8 cellular contexts compared by ENCODE assay signal in the genomic region with DNA sequence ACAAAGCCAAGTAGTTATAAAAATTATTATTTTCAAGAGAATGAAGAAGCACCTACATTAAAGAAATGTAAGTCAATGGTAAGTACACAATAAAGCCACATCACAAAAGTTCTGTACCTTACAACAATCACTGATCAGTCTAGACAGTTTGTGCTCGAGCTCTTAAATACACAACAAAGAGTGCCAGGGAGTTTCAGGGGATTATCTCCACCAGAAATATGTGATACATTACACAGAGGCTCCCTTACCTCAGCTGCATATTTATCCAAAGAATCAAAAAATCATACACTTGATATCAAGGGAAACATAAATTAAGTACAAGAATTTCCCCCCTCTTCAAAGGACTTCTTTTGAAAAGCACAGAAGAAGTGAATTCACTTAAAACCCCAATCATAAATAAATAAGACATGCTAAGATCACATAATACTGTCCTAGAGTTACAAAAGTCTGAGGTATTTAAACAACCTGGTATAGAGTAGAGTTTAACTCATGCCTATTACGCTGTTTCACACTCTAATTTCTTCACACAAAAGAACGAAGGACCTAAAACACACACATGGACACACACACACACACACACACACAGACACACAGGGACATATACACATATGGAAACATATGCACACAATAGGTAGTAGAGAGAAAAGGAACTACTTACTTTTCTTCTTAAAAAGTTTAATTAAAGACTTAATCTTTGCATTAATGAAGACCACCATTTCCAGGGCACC. TPM values are rescaled to one million over a fixed set of nuclear protein-coding genes. Genes with fewer than 3 reads are reported as not detected.
DNase-seq lines count a peak whose midpoint lies in the region; ATAC-seq, FAIRE-seq and TF ChIP-seq lines count a peak whose summit lies in the region.
"Had no signal": no experiment of that assay in that cellular context is flagged by ENCODE, and none has a peak within 500 bp of the region (broad histone marks: within the 10 kb centered on the region; RNA-seq: fewer than 3 reads in every experiment).

No MANE protein-coding gene starts in this region.

- H3F3A ChIP-seq in smooth muscle cell (ENCODE audit: low read depth), result no peaks in the 10 kb centered on the region

- H3K23ac ChIP-seq in H9 (ENCODE audit: insufficient read length, low read depth, low read length), result no peak overlapping the region

- H3K4me1 ChIP-seq in H9 (ENCODE audit: insufficient read depth, low read length) (peaks cover 17% of the 10 kb centered on the region), kidney (ENCODE audit: control insufficient read depth in 1 of 2, insufficient read depth in 1 of 2, low read depth in 1 of 2, low read length in 2 of 2) (peaks cover 8 to 30% of the 10 kb centered on the region in 2 donors), smooth muscle cell (ENCODE audit: low read depth) (peaks cover 26% of the 10 kb centered on the region)

- peak overlapping the region; percentile 85 for H3K4me3 ChIP-seq in WERI-Rb-1 (ENCODE audit: low read depth, low read length)
- peak overlapping the region; percentile 71 to 76 for H3K4me3 ChIP-seq in kidney (ENCODE audit: low read length in 2 of 2)
- H3K4me3 ChIP-seq in smooth muscle cell, result peak overlapping the region; percentile 42
- H3K4me3 ChIP-seq: thoracic aorta had no signal

- H3K9me3 ChIP-seq in H9 (ENCODE audit: control insufficient read depth, low read depth, low read length) (no peaks in the 10 kb centered on the region), WERI-Rb-1 (ENCODE audit: severe bottlenecking) (no peaks in the 10 kb centered on the region), kidney (ENCODE audit: control insufficient read depth in 1 of 2, low read length in 2 of 2) (no peaks in the 10 kb centered on the region), smooth muscle cell (replicated peaks; ENCODE audit: low read depth) (no peaks in the 10 kb centered on the region)
- H3K9me3 ChIP-seq: thoracic aorta had no signal

- H4K20me1 ChIP-seq in H9 (ENCODE audit: control insufficient read depth, insufficient read depth, insufficient read length), result no peaks in the 10 kb centered on the region
- H4K20me1 ChIP-seq in smooth muscle cell (ENCODE audit: low read depth), result peaks cover 45% of the 10 kb centered on the region

- H3K9me3 Mint-ChIP-seq in H9, result no peaks in the 10 kb centered on the region

- no peaks in the 10 kb centered on the region for H3K27me3 Mint-ChIP-seq in H9 (ENCODE audit: low read depth)

- no peak for ATAC-seq in HG03108 (IDR thresholded peaks at IDR 0.05; ENCODE audit: unreplicated experiment)

- H3K36me3 Mint-ChIP-seq in H9 (ENCODE audit: insufficient read depth in 1 of 3, low read depth in 3 of 3), result peaks cover 0 to 7% (median 3%) of the 10 kb centered on the region in 3 experiments; a peak in 3 of 7 replicates

- H3K4me3 Mint-ChIP-seq in H9, result peak overlapping the region; percentile 42 to 68

- DNase-seq in H9 (no peak), WERI-Rb-1 (no peak), kidney (no peak), smooth muscle cell (lab: John Stamatoyannopoulos, UW; ENCODE audit: unreplicated experiment) (no peak), AG20443 (ENCODE audit: low spot score) (no peak), NCI-H446 (lab: John Stamatoyannopoulos, UW) (no peak)

- no peak overlapping the region for H3K14ac ChIP-seq in H9 (ENCODE audit: insufficient read depth, low read length)

- no peak overlapping the region for H2BK12ac ChIP-seq in H9 (ENCODE audit: insufficient read length, low read depth, low read length)

- H3K23me2 ChIP-seq in H9 (ENCODE audit: insufficient read length, low read depth, low read length, poor library complexity, severe bottlenecking), result no peaks in the 10 kb centered on the region

- H3K27ac Mint-ChIP-seq in H9, result peak overlapping the region in 2 of 3 experiments; percentile 45 to 46; a peak in 5 of 7 replicates

- no peak overlapping the region for H4K91ac ChIP-seq in H9 (ENCODE audit: insufficient read length, low read depth, low read length)

- no peak overlapping the region for H4K5ac ChIP-seq in H9 (ENCODE audit: insufficient read length, low read depth, low read length)

- H3K36me3 ChIP-seq in WERI-Rb-1, result peaks cover 22% of the 10 kb centered on the region
- H3K36me3 ChIP-seq in kidney (ENCODE audit: control insufficient read depth in 1 of 2, insufficient read depth in 2 of 2, low read length in 2 of 2), result no peaks in the 10 kb centered on the region
- no peaks in the 10 kb centered on the region for H3K36me3 ChIP-seq in smooth muscle cell (ENCODE audit: low read depth)
- H3K36me3 ChIP-seq: thoracic aorta had no signal

- H2AFZ ChIP-seq in H9 (ENCODE audit: low read length) (no peak overlapping the region), smooth muscle cell (ENCODE audit: low read depth) (peak overlapping the region; percentile 1)

- H2BK120ac ChIP-seq in H9 (ENCODE audit: low read depth, low read length, poor library complexity, severe bottlenecking), result peak overlapping the region; percentile 38

- no peak overlapping the region; the same call in 1 of the 2 replicates for H3K4ac ChIP-seq in H9 (ENCODE audit: low read depth, low read length)

- no peak overlapping the region for H3K27ac ChIP-seq in H9 (ENCODE audit: insufficient read length, low read depth, low read length)
- peak overlapping the region; percentile 92 for H3K27ac ChIP-seq in WERI-Rb-1
- H3K27ac ChIP-seq in kidney (ENCODE audit: low read depth in 2 of 2, low read length in 2 of 2), result peak overlapping the region; percentile 45 to 67
- H3K27ac ChIP-seq in smooth muscle cell (ENCODE audit: low read depth), result peak overlapping the region; percentile 33
- H3K27ac ChIP-seq: thoracic aorta had no signal

- H3K79me1 ChIP-seq in H9 (ENCODE audit: insufficient read depth, low read depth, low read length, poor library complexity, severe bottlenecking), result no peaks in the 10 kb centered on the region

- H3T11ph ChIP-seq in H9 (ENCODE audit: low read length), result no peak overlapping the region

- H2BK5ac ChIP-seq in H9 (ENCODE audit: insufficient read length, low read length), result no peak overlapping the region

- H3K79me2 ChIP-seq in H9 (ENCODE audit: insufficient read depth, low read length), result no peaks in the 10 kb centered on the region; the same call in 1 of the 2 replicates
- H3K79me2 ChIP-seq in smooth muscle cell (ENCODE audit: low read depth), result peaks cover 25% of the 10 kb centered on the region

- peaks cover 63 to 64% of the 10 kb centered on the region in 2 experiments for H3K4me1 Mint-ChIP-seq in H9

- peak overlapping the region; percentile 93 for H2BK20ac ChIP-seq in H9 (ENCODE audit: low read depth, low read length, poor library complexity, severe bottlenecking)

- no peak overlapping the region for H2BK15ac ChIP-seq in H9 (ENCODE audit: low read depth, low read length)

- FAIRE-seq in kidney (lab: Jason Lieb, UNC), result no peak

- H3K4me2 ChIP-seq in H9 (ENCODE audit: insufficient read depth, insufficient read length, low read length), result peak overlapping the region; percentile 40
- peak overlapping the region; percentile 58 for H3K4me2 ChIP-seq in smooth muscle cell

- no CpG with 5 or more reads among the region's 3 CpGs for WGBS in H9 (ENCODE audit: extremely low coverage, insufficient read length, low lambda C conversion rate)
- 58% methylated on average over 3 of the region's 3 CpGs for WGBS in smooth muscle cell (ENCODE audit: low lambda C conversion rate)

- H2AK5ac ChIP-seq in H9 (ENCODE audit: insufficient read length, low read length), result no peak overlapping the region

- no peak overlapping the region for H3K18ac ChIP-seq in H9 (ENCODE audit: insufficient read length, low read depth, low read length)

- H3K9ac ChIP-seq in H9 (ENCODE audit: extremely low read depth, insufficient read length, low read length) (no peak overlapping the region), kidney (ENCODE audit: low read length in 2 of 2) (peak overlapping the region; percentile 41 to 49), smooth muscle cell (ENCODE audit: low read depth) (peak overlapping the region; percentile 20)

- intact Hi-C loops in kidney (cut with DNase I), result no loop called here

- TF ChIP-seq CTCF in H9 (conservative IDR thresholded peaks at IDR 0.05), result no peak
- no peak for TF ChIP-seq CTCF in WERI-Rb-1 (IDR thresholded peaks at IDR 0.05; ENCODE audit: low read depth, low read length)
- no peak for TF ChIP-seq CTCF in kidney (IDR thresholded peaks at IDR 0.05; ENCODE audit: borderline replicate concordance, extremely low read depth, insufficient read depth)
- no peak for TF ChIP-seq CTCF in smooth muscle cell (IDR thresholded peaks at IDR 0.05; ENCODE audit: borderline replicate concordance, insufficient read depth, poor library complexity, severe bottlenecking)

- H3K27me3 ChIP-seq in H9 (ENCODE audit: insufficient read depth, low read length), result no peaks in the 10 kb centered on the region
- H3K27me3 ChIP-seq in WERI-Rb-1 (ENCODE audit: insufficient read depth, low read depth, severe bottlenecking), result no peaks in the 10 kb centered on the region
- H3K27me3 ChIP-seq in smooth muscle cell (ENCODE audit: low read depth), result no peaks in the 10 kb centered on the region

- no peak overlapping the region for H4K8ac ChIP-seq in H9 (replicated peaks; ENCODE audit: insufficient read length, low read depth, low read length)

- H3K56ac ChIP-seq in H9 (ENCODE audit: insufficient read length, low read depth, low read length), result no peak overlapping the region

RNA-seq across cellular contexts. Expression of a gene that starts 0.6 kb away (rescaled TPM):
- total RNA-seq in H9 (2021), result 28.7 and 30.8 TPM in 2 replicates
- total RNA-seq in kidney, result 31.4 TPM
- 4.4 TPM for polyA plus RNA-seq in kidney (ENCODE audit: insufficient read depth, low read depth, low replicate concordance)
- 6.6 and 9.0 TPM in 2 replicates for total RNA-seq in smooth muscle cell
- 7.2 and 13.3 TPM in 2 replicates for polyA plus RNA-seq in smooth muscle cell
